In genomic region chr9:136667940-136668760, GRCh38 we compare ENCODE assay signal across 18 cellular contexts. TPM values are rescaled to one million over a fixed set of nuclear protein-coding genes. Genes with fewer than 3 reads are reported as not detected.
DNase-seq lines count a peak whose midpoint lies in the region; ATAC-seq, FAIRE-seq and TF ChIP-seq lines count a peak whose summit lies in the region.
"Had no signal": no experiment of that assay in that cellular context is flagged by ENCODE, and none has a peak within 500 bp of the region (broad histone marks: within the 10 kb centered on the region; RNA-seq: fewer than 3 reads in every experiment).

No MANE protein-coding gene starts in this region.

- peak; percentile 18 for ATAC-seq in activated CD4-positive, alpha-beta T cell treated with anti-CD3 and anti-CD28 coated beads for 36 hours
- ATAC-seq in K562 (no peak), lower lobe of right lung (no peak)
- ATAC-seq in stimulated activated naive CD8-positive, alpha-beta T cell treated with anti-CD3 and anti-CD28 coated beads, Interleukin-15, Interleukin-2, amounts not matched to agents 100 U/mL and 50 U/mL, for 24 hours, result no peak

- FAIRE-seq in K562 (lab: Jason Lieb, UNC), result no peak
- FAIRE-seq: GM19239 had no signal

- no peak overlapping the region for H3K4me3 Mint-ChIP-seq in activated CD4-positive, alpha-beta T cell treated with anti-CD3 and anti-CD28 coated beads for 36 hours
- H3K4me3 Mint-ChIP-seq: activated CD4-positive, alpha-beta T cell treated with anti-CD3 and anti-CD28 coated beads, Interleukin-2, amount 10 ng/mL, durations not matched to agents 24 days and 14 days; activated naive CD8-positive, alpha-beta T cell had no signal

- H3K9ac ChIP-seq in K562 (ENCODE audit: insufficient read depth in 1 of 2, low read depth in 2 of 2, low read length in 2 of 2), result peak overlapping the region in 1 of 2 experiments; percentile 89; a peak in 2 of 4 replicates

- H3K27me3 ChIP-seq in K562 (ENCODE audit: control insufficient read depth in 2 of 2, insufficient read depth in 2 of 2, low read length in 2 of 2) (no peaks in the 10 kb centered on the region), lower lobe of right lung (ENCODE audit: low read depth) (peaks cover 35% of the 10 kb centered on the region), tibial artery (peaks cover 0 to 86% of the 10 kb centered on the region in 2 donors)
- H3K27me3 ChIP-seq: brain microvascular endothelial cell had no signal

- in situ Hi-C loops in K562 (cut with MboI), result no loop called here

- WGBS in K562 (ENCODE audit: insufficient coverage, low coverage, missing lambda C conversion rate), result 87% methylated on average over 26 of the region's 40 CpGs

- H3K36me3 Mint-ChIP-seq in activated CD4-positive, alpha-beta T cell treated with anti-CD3 and anti-CD28 coated beads for 36 hours (ENCODE audit: low read depth), result no peaks in the 10 kb centered on the region
- H3K36me3 Mint-ChIP-seq: activated naive CD8-positive, alpha-beta T cell had no signal

- TF ChIP-seq CTCF in K562 (IDR thresholded peaks at IDR 0.05 in 2 of 3, conservative IDR thresholded peaks at IDR 0.05 in 1 of 3; ENCODE audit: insufficient read depth in 2 of 3, low read depth in 1 of 3, low read length in 3 of 3), result no peak
- no peak for TF ChIP-seq CTCF in lower lobe of right lung (IDR thresholded peaks at IDR 0.05)
- no peak for TF ChIP-seq CTCF in tibial artery (IDR thresholded peaks at IDR 0.05)

- H3K4me1 ChIP-seq in K562 (replicated peaks in 1 of 2; ENCODE audit: control insufficient read depth in 2 of 2, insufficient read depth in 2 of 2, low read length in 2 of 2) (peaks cover 7 to 96% of the 10 kb centered on the region in 2 experiments), lower lobe of right lung (peaks cover 12% of the 10 kb centered on the region), tibial artery (peaks cover 0 to 22% (median 10%) of the 10 kb centered on the region in 4 donors)

- no peak overlapping the region for H2AFZ ChIP-seq in K562 (ENCODE audit: low read depth, low read length)

- peaks cover 2% of the 10 kb centered on the region for H3K9me1 ChIP-seq in K562 (ENCODE audit: control insufficient read depth, insufficient read depth, low read length)

- 0 out of 2 replicates have a peak, but pooled peaks cover 3% of the 10 kb centered on the region for H3K9me3 ChIP-seq in K562 (replicated peaks; ENCODE audit: control insufficient read depth, insufficient read depth, low read depth, low read length)
- no peaks in the 10 kb centered on the region for H3K9me3 ChIP-seq in lower lobe of right lung
- no peaks in the 10 kb centered on the region for H3K9me3 ChIP-seq in tibial artery

- TF ChIP-seq EP300 in K562 (IDR thresholded peaks at IDR 0.05; ENCODE audit: low read length), result no peak

- H3K4me3 ChIP-seq in K562 (no peak overlapping the region), lower lobe of right lung (peak overlapping the region; percentile 59), tibial artery (peak overlapping the region; percentile 41 to 46)

- peaks cover 9% of the 10 kb centered on the region for H3K27me3 Mint-ChIP-seq in activated CD4-positive, alpha-beta T cell treated with anti-CD3 and anti-CD28 coated beads for 36 hours

- H3K4me1 Mint-ChIP-seq in activated CD4-positive, alpha-beta T cell treated with anti-CD3 and anti-CD28 coated beads for 36 hours, result peaks cover 5% of the 10 kb centered on the region

- DNase-seq in activated CD4-positive, alpha-beta T cell treated with anti-CD3 and anti-CD28 coated beads for 36 hours, result no peak
- no peak for DNase-seq in activated CD4-positive, alpha-beta T cell treated with anti-CD3 and anti-CD28 coated beads, Interleukin-2, amount 50 U/mL, for 48 hours
- DNase-seq in K562 (ENCODE audit: extremely low read depth in 1 of 4, low spot score in 3 of 4), result peak in 2 of 4 experiments; percentile 35 to 46
- DNase-seq in lower lobe of right lung, result no peak
- DNase-seq in tibial artery, result no peak
- no peak for DNase-seq in stimulated activated naive CD8-positive, alpha-beta T cell treated with anti-CD3 and anti-CD28 coated beads, Interleukin-15, Interleukin-2, amounts not matched to agents 100 U/mL and 50 U/mL, for 24 hours
- DNase-seq in SIG-M5 treated with dmso at 0.1 percent for 504 hours (lab: John Stamatoyannopoulos, UW; ENCODE audit: unreplicated experiment), result no peak
- DNase-seq in SK-N-DZ (ENCODE audit: low spot score), result no peak
- DNase-seq: brain microvascular endothelial cell; COR-L47; effector CD8-positive, alpha-beta T cell; foreskin melanocyte; NCI-H1694 treated with DMSO at 0.1 percent for 48 hours; NCI-H526; occipital lobe had no signal

- CTCF ChIA-PET in activated CD4-positive, alpha-beta T cell treated with anti-CD3 and anti-CD28 coated beads for 36 hours (lab: Charles Lee), result no interaction called here
- CTCF ChIA-PET in K562 (lab: Yijun Ruan, JAX; ENCODE audit: low intra/inter-chr PET ratio), result no interaction called here

- peaks cover 57% of the 10 kb centered on the region for H3K79me2 ChIP-seq in K562 (ENCODE audit: control insufficient read depth, insufficient read depth, low read length)

- peaks cover 89% of the 10 kb centered on the region; the same call in 2 of the 3 replicates for H3K36me3 ChIP-seq in K562 (ENCODE audit: control insufficient read depth, insufficient read depth, low read length)
- H3K36me3 ChIP-seq in lower lobe of right lung, result peaks cover 48% of the 10 kb centered on the region
- H3K36me3 ChIP-seq in tibial artery, result peaks cover 0 to 21% (median 8%) of the 10 kb centered on the region in 3 donors
- H3K36me3 ChIP-seq: brain microvascular endothelial cell had no signal

- intact Hi-C loops in activated CD4-positive, alpha-beta T cell treated with anti-CD3 and anti-CD28 coated beads for 36 hours (cut with DNase I, micrococcal nuclease), result loop anchor here in 1 of 2 experiments (5.0 kb wide), 1 partner anchor 59 kb away; no protein-coding TSS in a partner anchor
- intact Hi-C loops in K562 (cut with micrococcal nuclease), result no loop called here
- intact Hi-C loops in lower lobe of right lung (cut with DNase I), result no loop called here
- intact Hi-C loops in tibial artery (cut with DNase I; ENCODE audit: low total_unique reads), result no loop called here

- H3K27ac ChIP-seq in K562 (ENCODE audit: extremely low read depth, low read depth, low read length) (0 out of 3 replicates have a peak overlapping the region, but pooled peaks have one; percentile 15), lower lobe of right lung (peak overlapping the region; percentile 88), tibial artery (no peak overlapping the region)
- H3K27ac ChIP-seq: brain microvascular endothelial cell had no signal

- H3K9me3 Mint-ChIP-seq in activated CD4-positive, alpha-beta T cell treated with anti-CD3 and anti-CD28 coated beads for 36 hours (ENCODE audit: low read depth), result no peaks in the 10 kb centered on the region
- H3K9me3 Mint-ChIP-seq: activated CD4-positive, alpha-beta T cell treated with anti-CD3 and anti-CD28 coated beads, Interleukin-2, amount 10 ng/mL, durations not matched to agents 24 days and 14 days had no signal

- peak; percentile 38 for TF ChIP-seq POLR2A in K562 (conservative IDR thresholded peaks at IDR 0.05)

- no peak overlapping the region for H3K27ac Mint-ChIP-seq in activated CD4-positive, alpha-beta T cell treated with anti-CD3 and anti-CD28 coated beads for 36 hours
- H3K27ac Mint-ChIP-seq: activated CD4-positive, alpha-beta T cell treated with anti-CD3 and anti-CD28 coated beads, Interleukin-2, amount 10 ng/mL, durations not matched to agents 24 days and 14 days; activated naive CD8-positive, alpha-beta T cell had no signal

- BruUV-seq in K562 (replicated peaks; lab: Mats Ljungman, UMichigan), result no TSS peak

- H3K4me2 ChIP-seq in K562 (ENCODE audit: insufficient read depth, low read length), result peak overlapping the region; percentile 18; the same call in 1 of the 2 replicates

- POLR2A ChIA-PET in activated CD4-positive, alpha-beta T cell treated with anti-CD3 and anti-CD28 coated beads for 36 hours (lab: Charles Lee), result no interaction called here
- POLR2A ChIA-PET in K562 (lab: Yijun Ruan, JAX), result interaction anchor here (0.7 kb wide), 1 partner anchor 54 kb away, joined by 4 read pairs; no protein-coding TSS in a partner anchor

- TF ChIP-seq RAD21 in K562 (CRISPR knock-in tag; conservative IDR thresholded peaks at IDR 0.05 in 1 of 2, IDR thresholded peaks at IDR 0.05 in 1 of 2), result no peak

- H4K20me1 ChIP-seq in K562 (replicated peaks; ENCODE audit: control insufficient read depth, insufficient read depth, low read length), result peaks cover 66% of the 10 kb centered on the region

RNA-seq across cellular contexts. Expression of gene EGFL7, which starts 5.4 kb away (rescaled TPM):
- 1 to 10 TPM; 1.2 to 1.4 TPM for total RNA-seq in activated CD4-positive, alpha-beta T cell treated with anti-CD3 and anti-CD28 coated beads for 36 hours
- total RNA-seq in K562 (2011; cell fraction: chromatin; rRNA removed; ENCODE audit: low replicate concordance), result 149 and 838 TPM in 2 replicates
- 1,169 and 1,462 TPM in 2 replicates for total RNA-seq in K562 (2011; cell fraction: nucleolus; rRNA removed)
- total RNA-seq in K562 (2011; cell fraction: nucleoplasm; rRNA removed), result 493 and 520 TPM in 2 replicates
- 217 and 294 TPM in 2 replicates for total RNA-seq in K562 (2014; rRNA removed)
- total RNA-seq in K562 (2014; rRNA removed; fragmentation: Illumina TruSeq; extraction: Trizol), result 6.6 and 10.2 TPM in 2 replicates
- 55.3 and 55.5 TPM in 2 replicates for total RNA-seq in K562 (2015; rRNA removed; fragmentation: Illumina TruSeq; extraction: Trizol)
- 213 and 225 TPM in 2 replicates for total RNA-seq in K562 (2021)
- polyA plus RNA-seq in K562 (2011; rRNA removed), result 220 and 305 TPM in 2 replicates
- polyA plus RNA-seq in K562 (2011; cell fraction: cytosol; rRNA removed), result 390 and 1,175 TPM in 2 replicates
- 1,734 and 4,262 TPM in 2 replicates for polyA plus RNA-seq in K562 (2011; cell fraction: nucleus; rRNA removed)
- 148 and 194 TPM in 2 replicates for polyA plus RNA-seq in K562 (2012)
- 16.3 and 110 TPM in 2 replicates for polyA plus RNA-seq in K562 (2014; fragmentation: Illumina TruSeq; extraction: Trizol)
- 10 to 100 TPM in 1 of 2 experiments, 1 to 10 TPM in 1; 1.5 to 10.9 TPM for polyA plus RNA-seq in K562 (2014; fragmentation: Nextera tagmentation; extraction: Ambion mirVana)
- polyA plus RNA-seq in K562 (2014; rRNA removed), result 286 and 294 TPM in 2 replicates
- 33.5 and 52.0 TPM in 2 replicates for polyA minus RNA-seq in K562 (2011; rRNA and poly(A)+ RNA removed)
- 222 and 294 TPM in 2 replicates for polyA minus RNA-seq in K562 (2011; cell fraction: cytosol; rRNA and poly(A)+ RNA removed)
- polyA minus RNA-seq in K562 (2011; cell fraction: nucleus; rRNA and poly(A)+ RNA removed), result 630 and 998 TPM in 2 replicates
- total RNA-seq in lower lobe of right lung, result 230 TPM
- 0.73 TPM in 1 of 2 replicates, not detected in the other for polyA plus RNA-seq in SK-N-DZ (2014; cell fraction: cytosol; rRNA removed)
- polyA plus RNA-seq in SK-N-DZ (2014; cell fraction: nucleus; rRNA removed), result 6.2 TPM in 1 of 2 replicates, not detected in the other

RNA-seq across cellular contexts. Expression of gene AGPAT2, which starts 19.1 kb away (rescaled TPM):
- total RNA-seq in activated CD4-positive, alpha-beta T cell treated with anti-CD3 and anti-CD28 coated beads for 36 hours, result 10 to 100 TPM in 1 of 2 experiments, 1 to 10 TPM in 1; 9.0 to 10.4 TPM
- total RNA-seq in K562 (2011; cell fraction: chromatin; rRNA removed; ENCODE audit: low replicate concordance), result 18.6 and 52.7 TPM in 2 replicates
- 77.5 and 84.7 TPM in 2 replicates for total RNA-seq in K562 (2011; cell fraction: nucleolus; rRNA removed)
- 39.6 and 45.3 TPM in 2 replicates for total RNA-seq in K562 (2011; cell fraction: nucleoplasm; rRNA removed)
- total RNA-seq in K562 (2014; rRNA removed) (45.5 and 56.5 TPM in 2 replicates), K562 (2014; rRNA removed; fragmentation: Illumina TruSeq; extraction: Trizol) (7.2 and 8.5 TPM in 2 replicates), K562 (2015; rRNA removed; fragmentation: Illumina TruSeq; extraction: Trizol) (27.7 and 31.8 TPM in 2 replicates), K562 (2021) (52.6 and 54.5 TPM in 2 replicates), lower lobe of right lung (106 TPM)
- polyA plus RNA-seq in K562 (2011; rRNA removed) (17.3 and 25.4 TPM in 2 replicates), K562 (2014; fragmentation: Illumina TruSeq; extraction: Trizol) (23.9 and 38.6 TPM in 2 replicates), K562 (2014; fragmentation: Nextera tagmentation; extraction: Ambion mirVana) (under 1 TPM; 0.13 to 0.45 TPM), K562 (2014; rRNA removed) (47.1 and 51.9 TPM in 2 replicates)
- polyA plus RNA-seq in K562 (2011; cell fraction: cytosol; rRNA removed), result 37.8 and 64.3 TPM in 2 replicates
- polyA plus RNA-seq in K562 (2011; cell fraction: nucleus; rRNA removed), result 26.1 and 33.3 TPM in 2 replicates
- polyA plus RNA-seq in K562 (2012), result 34.3 and 52.5 TPM in 2 replicates
- 10.0 and 12.2 TPM in 2 replicates for polyA minus RNA-seq in K562 (2011; rRNA and poly(A)+ RNA removed)
- polyA minus RNA-seq in K562 (2011; cell fraction: cytosol; rRNA and poly(A)+ RNA removed), result 19.5 and 23.0 TPM in 2 replicates
- polyA minus RNA-seq in K562 (2011; cell fraction: nucleus; rRNA and poly(A)+ RNA removed), result 21.4 and 30.0 TPM in 2 replicates
- polyA plus RNA-seq in SK-N-DZ (2014; cell fraction: cytosol; rRNA removed), result 0.70 and 1.1 TPM in 2 replicates
- polyA plus RNA-seq in SK-N-DZ (2014; cell fraction: nucleus; rRNA removed), result 0.12 and 0.54 TPM in 2 replicates

RNA-seq across cellular contexts. Expression of gene DIPK1B, which starts 44.2 kb away (rescaled TPM):
- under 1 TPM; 0.21 to 0.25 TPM for total RNA-seq in activated CD4-positive, alpha-beta T cell treated with anti-CD3 and anti-CD28 coated beads for 36 hours
- 11.8 and 45.1 TPM in 2 replicates for total RNA-seq in K562 (2011; cell fraction: chromatin; rRNA removed; ENCODE audit: low replicate concordance)
- 39.9 and 47.9 TPM in 2 replicates for total RNA-seq in K562 (2011; cell fraction: nucleolus; rRNA removed)
- total RNA-seq in K562 (2011; cell fraction: nucleoplasm; rRNA removed), result 25.8 and 26.4 TPM in 2 replicates
- total RNA-seq in K562 (2014; rRNA removed) (22.3 and 25.2 TPM in 2 replicates), K562 (2014; rRNA removed; fragmentation: Illumina TruSeq; extraction: Trizol) (2.8 TPM in 2 replicates), K562 (2015; rRNA removed; fragmentation: Illumina TruSeq; extraction: Trizol) (5.9 and 7.4 TPM in 2 replicates), K562 (2021) (20.4 TPM in 2 replicates), lower lobe of right lung (15.1 TPM)
- polyA plus RNA-seq in K562 (2011; rRNA removed) (11.4 and 20.2 TPM in 2 replicates), K562 (2014; fragmentation: Illumina TruSeq; extraction: Trizol) (4.2 and 6.8 TPM in 2 replicates), K562 (2014; fragmentation: Nextera tagmentation; extraction: Ambion mirVana) (under 1 TPM; 0.08 to 0.21 TPM), K562 (2014; rRNA removed) (20.5 and 21.2 TPM in 2 replicates)
- 26.7 and 64.0 TPM in 2 replicates for polyA plus RNA-seq in K562 (2011; cell fraction: cytosol; rRNA removed)
- polyA plus RNA-seq in K562 (2011; cell fraction: nucleus; rRNA removed), result 41.8 and 57.7 TPM in 2 replicates
- polyA plus RNA-seq in K562 (2012), result 9.0 and 14.4 TPM in 2 replicates
- 3.7 and 4.5 TPM in 2 replicates for polyA minus RNA-seq in K562 (2011; rRNA and poly(A)+ RNA removed)
- 13.1 and 14.0 TPM in 2 replicates for polyA minus RNA-seq in K562 (2011; cell fraction: cytosol; rRNA and poly(A)+ RNA removed)
- polyA minus RNA-seq in K562 (2011; cell fraction: nucleus; rRNA and poly(A)+ RNA removed), result 9.0 and 9.8 TPM in 2 replicates
- polyA plus RNA-seq in SK-N-DZ (2014; cell fraction: cytosol; rRNA removed), result 78.9 and 87.2 TPM in 2 replicates
- 150 and 195 TPM in 2 replicates for polyA plus RNA-seq in SK-N-DZ (2014; cell fraction: nucleus; rRNA removed)

Comparison
In these comparisons a context has a peak if more than half of its experiments do, and no peak if none do; other contexts are left out.
1. H3K27ac ChIP-seq: peak in K562 (single experiment) and lower lobe of right lung (single experiment); none in tibial artery (0 of 2).